ENCODE assay signal across 22 cellular contexts in genomic region chr9:134230092-134230941, GRCh38.
DNase-seq lines count a peak whose midpoint lies in the region; ATAC-seq and TF ChIP-seq lines count a peak whose summit lies in the region.
"Had no signal": no experiment of that assay in that cellular context is flagged by ENCODE, and none has a peak within 500 bp of the region (broad histone marks: within the 10 kb centered on the region; RNA-seq: fewer than 3 reads in every experiment).

No MANE protein-coding gene starts in this region.

- peak; percentile 4 for ATAC-seq in activated naive CD8-positive, alpha-beta T cell treated with anti-CD3 and anti-CD28 coated beads, Interleukin-2, amount 50 U/mL, for 24 hours
- ATAC-seq in left lobe of liver, result peak; percentile 77
- no peak for ATAC-seq in upper lobe of left lung (ENCODE audit: low FRiP score in 2 of 2)
- ATAC-seq in GM23338, result no peak
- ATAC-seq: naive thymus-derived CD8-positive, alpha-beta T cell; stimulated activated naive CD8-positive, alpha-beta T cell treated with anti-CD3 and anti-CD28 coated beads, Interleukin-15, Interleukin-2, amounts not matched to agents 100 U/mL and 50 U/mL, for 24 hours had no signal

- H3K4me1 Mint-ChIP-seq in activated naive CD8-positive, alpha-beta T cell treated with anti-CD3 and anti-CD28 coated beads, Interleukin-2, amount 50 U/mL, for 24 hours, result no peaks in the 10 kb centered on the region
- no peaks in the 10 kb centered on the region for H3K4me1 Mint-ChIP-seq in activated naive CD8-positive, alpha-beta T cell treated with anti-CD3 and anti-CD28 coated beads for 36 hours
- peaks cover 3% of the 10 kb centered on the region; the same call in 2 of the 3 replicates for H3K4me1 Mint-ChIP-seq in GM23338
- H3K4me1 Mint-ChIP-seq: CD4-positive, alpha-beta memory T cell had no signal

- no peaks in the 10 kb centered on the region for H3F3A ChIP-seq in GM23338 (replicated peaks; ENCODE audit: low read depth)

- H3K79me2 ChIP-seq in GM23338 (replicated peaks; ENCODE audit: insufficient read depth), result no peaks in the 10 kb centered on the region

- no peak for DNase-seq in activated naive CD8-positive, alpha-beta T cell treated with anti-CD3 and anti-CD28 coated beads, Interleukin-2, amount 50 U/mL, for 24 hours
- no peak for DNase-seq in activated naive CD8-positive, alpha-beta T cell treated with anti-CD3 and anti-CD28 coated beads for 36 hours
- DNase-seq in NCI-H524 (lab: John Stamatoyannopoulos, UW), result peak; percentile 61 to 89
- peak; percentile 94 for DNase-seq in left lobe of liver (ENCODE audit: low spot score)
- DNase-seq in upper lobe of left lung, result peak in 1 of 2 donors; percentile 63
- no peak for DNase-seq in NCI-H2107 treated with DMSO at 0.1 percent for 48 hours (lab: John Stamatoyannopoulos, UW; ENCODE audit: unreplicated experiment)
- DNase-seq in globus pallidus (ENCODE audit: low spot score), result no peak
- DNase-seq in GM23338 (ENCODE audit: low spot score), result no peak
- DNase-seq: ACHN; activated CD8-positive, alpha-beta T cell treated with anti-CD3 and anti-CD28 coated beads, Interleukin-2, amount 10 ng/mL, durations not matched to agents 7 days and 5 days; activated naive CD4-positive, alpha-beta T cell treated with anti-CD3 and anti-CD28 coated beads, Interleukin-2, amount 50 U/mL, for 16 hours; activated T-cell treated with anti-CD3 and anti-CD28 coated beads, Interleukin-2, amount 50 U/mL, for 24 hours; CD4-positive, alpha-beta memory T cell; DND-41; mesendoderm; naive thymus-derived CD8-positive, alpha-beta T cell; NCI-H2081 treated with DMSO at 0.1 percent for 48 hours; NCI-H526; stimulated activated CD4-positive, alpha-beta T cell treated with anti-CD3 and anti-CD28 coated beads, Interleukin-2, amount 100 ng/mL, for 24 hours; stimulated activated naive CD8-positive, alpha-beta T cell treated with anti-CD3 and anti-CD28 coated beads, Interleukin-15, Interleukin-2, amounts not matched to agents 100 U/mL and 50 U/mL, for 24 hours; T-helper 9 cell had no signal

- H3K4me3 Mint-ChIP-seq in activated naive CD8-positive, alpha-beta T cell treated with anti-CD3 and anti-CD28 coated beads, Interleukin-2, amount 50 U/mL, for 24 hours, result no peak overlapping the region
- no peak overlapping the region for H3K4me3 Mint-ChIP-seq in activated naive CD8-positive, alpha-beta T cell treated with anti-CD3 and anti-CD28 coated beads for 36 hours
- H3K4me3 Mint-ChIP-seq in GM23338, result no peak overlapping the region
- H3K4me3 Mint-ChIP-seq: activated CD8-positive, alpha-beta T cell treated with anti-CD3 and anti-CD28 coated beads, Interleukin-2, amount 10 ng/mL, durations not matched to agents 7 days and 5 days; activated T-cell treated with anti-CD3 and anti-CD28 coated beads, Interleukin-2, amount 50 U/mL, for 24 hours; CD4-positive, alpha-beta memory T cell; naive thymus-derived CD8-positive, alpha-beta T cell had no signal

- 79 to 93% methylated on average over 14 to 25 of the region's 28 CpGs for WGBS in upper lobe of left lung, 2 donors

- H3K4me3 ChIP-seq in upper lobe of left lung, result no peak overlapping the region
- H3K4me3 ChIP-seq in GM23338, result no peak overlapping the region
- H3K4me3 ChIP-seq: pancreas had no signal

- H3K9me3 Mint-ChIP-seq in activated naive CD8-positive, alpha-beta T cell treated with anti-CD3 and anti-CD28 coated beads, Interleukin-2, amount 50 U/mL, for 24 hours, result no peaks in the 10 kb centered on the region
- H3K9me3 Mint-ChIP-seq in activated naive CD8-positive, alpha-beta T cell treated with anti-CD3 and anti-CD28 coated beads for 36 hours, result no peaks in the 10 kb centered on the region
- no peaks in the 10 kb centered on the region; the same call in 2 of the 3 replicates for H3K9me3 Mint-ChIP-seq in GM23338
- H3K9me3 Mint-ChIP-seq: activated T-cell treated with anti-CD3 and anti-CD28 coated beads, Interleukin-2, amount 50 U/mL, for 24 hours; naive thymus-derived CD8-positive, alpha-beta T cell had no signal

- TF ChIP-seq CTCF in upper lobe of left lung (IDR thresholded peaks at IDR 0.05) (no peak), GM23338 (conservative IDR thresholded peaks at IDR 0.05; ENCODE audit: low read depth in 2 of 2) (no peak)

- TF ChIP-seq EP300 in upper lobe of left lung (IDR thresholded peaks at IDR 0.05), result no peak

- peaks cover 3% of the 10 kb centered on the region for H3K27me3 Mint-ChIP-seq in activated naive CD8-positive, alpha-beta T cell treated with anti-CD3 and anti-CD28 coated beads, Interleukin-2, amount 50 U/mL, for 24 hours
- no peaks in the 10 kb centered on the region for H3K27me3 Mint-ChIP-seq in activated naive CD8-positive, alpha-beta T cell treated with anti-CD3 and anti-CD28 coated beads for 36 hours
- peaks cover 4% of the 10 kb centered on the region for H3K27me3 Mint-ChIP-seq in GM23338 (ENCODE audit: insufficient read depth, low read depth, poor library complexity)
- H3K27me3 Mint-ChIP-seq: activated T-cell treated with anti-CD3 and anti-CD28 coated beads, Interleukin-2, amount 50 U/mL, for 24 hours had no signal

- H3K9me3 ChIP-seq in upper lobe of left lung, result no peaks in the 10 kb centered on the region
- H3K9me3 ChIP-seq: pancreas had no signal

- H3K27me3 ChIP-seq in upper lobe of left lung (no peaks in the 10 kb centered on the region), GM23338 (ENCODE audit: insufficient read depth) (no peaks in the 10 kb centered on the region)
- H3K27me3 ChIP-seq: pancreas had no signal

- H4K20me1 ChIP-seq in GM23338 (replicated peaks; ENCODE audit: insufficient read depth), result no peaks in the 10 kb centered on the region

- H3K36me3 ChIP-seq in upper lobe of left lung (no peaks in the 10 kb centered on the region), GM23338 (ENCODE audit: insufficient read depth) (no peaks in the 10 kb centered on the region)
- H3K36me3 ChIP-seq: pancreas had no signal

- no peaks in the 10 kb centered on the region for H3K36me3 Mint-ChIP-seq in activated naive CD8-positive, alpha-beta T cell treated with anti-CD3 and anti-CD28 coated beads, Interleukin-2, amount 50 U/mL, for 24 hours (ENCODE audit: low read depth)
- H3K36me3 Mint-ChIP-seq in activated naive CD8-positive, alpha-beta T cell treated with anti-CD3 and anti-CD28 coated beads for 36 hours, result no peaks in the 10 kb centered on the region
- H3K36me3 Mint-ChIP-seq in GM23338 (ENCODE audit: low read depth), result no peaks in the 10 kb centered on the region
- H3K36me3 Mint-ChIP-seq: CD4-positive, alpha-beta memory T cell; naive thymus-derived CD8-positive, alpha-beta T cell had no signal

- H2AFZ ChIP-seq in GM23338, result no peak overlapping the region

- H3K4me2 ChIP-seq in GM23338, result no peak overlapping the region

- H3K27ac ChIP-seq in upper lobe of left lung, result peak overlapping the region in 3 of 4 donors; percentile 6 to 77 (median 75)
- H3K27ac ChIP-seq in GM23338 (ENCODE audit: low read depth), result no peak overlapping the region
- H3K27ac ChIP-seq: pancreas had no signal

- no peak overlapping the region for H3K27ac Mint-ChIP-seq in activated naive CD8-positive, alpha-beta T cell treated with anti-CD3 and anti-CD28 coated beads, Interleukin-2, amount 50 U/mL, for 24 hours
- H3K27ac Mint-ChIP-seq in activated naive CD8-positive, alpha-beta T cell treated with anti-CD3 and anti-CD28 coated beads for 36 hours, result no peak overlapping the region
- no peak overlapping the region for H3K27ac Mint-ChIP-seq in GM23338
- H3K27ac Mint-ChIP-seq: activated CD8-positive, alpha-beta T cell treated with anti-CD3 and anti-CD28 coated beads, Interleukin-2, amount 10 ng/mL, durations not matched to agents 7 days and 5 days; activated T-cell treated with anti-CD3 and anti-CD28 coated beads, Interleukin-2, amount 50 U/mL, for 24 hours; CD4-positive, alpha-beta memory T cell had no signal

- no peaks in the 10 kb centered on the region for H3K9me2 ChIP-seq in GM23338 (ENCODE audit: insufficient read depth)

- H3K4me1 ChIP-seq in upper lobe of left lung (peaks cover 18 to 25% (median 21%) of the 10 kb centered on the region in 4 donors), GM23338 (ENCODE audit: insufficient read depth) (no peaks in the 10 kb centered on the region)
- H3K4me1 ChIP-seq: pancreas had no signal

- no peak for TF ChIP-seq POLR2A in upper lobe of left lung (IDR thresholded peaks at IDR 0.05)

TF ChIP-seq in GM23338, 12 proteins besides CTCF, POLR2A, EP300 and RAD21 (continues in another document):
- TF ChIP-seq POLR2AphosphoS5 (IDR thresholded peaks at IDR 0.05; ENCODE audit: low read depth), result no peak
- no peak for TF ChIP-seq STAT1 (IDR thresholded peaks at IDR 0.05; ENCODE audit: unreplicated experiment)
- no peak for TF ChIP-seq JUNB (IDR thresholded peaks at IDR 0.05; ENCODE audit: unreplicated experiment)
- no peak for TF ChIP-seq EZH2 (IDR thresholded peaks at IDR 0.05; ENCODE audit: low read depth, unreplicated experiment)
- TF ChIP-seq NANOG (IDR thresholded peaks at IDR 0.05; ENCODE audit: borderline replicate concordance), result no peak
- TF ChIP-seq ZNF114 (CRISPR knock-in tag; IDR thresholded peaks at IDR 0.05), result no peak
- no peak for TF ChIP-seq REST (IDR thresholded peaks at IDR 0.05; ENCODE audit: unreplicated experiment)
- no peak for TF ChIP-seq CREB1 (CRISPR knock-in tag; IDR thresholded peaks at IDR 0.05; ENCODE audit: low read depth)
- no peak for TF ChIP-seq ZNF331 (CRISPR knock-in tag; IDR thresholded peaks at IDR 0.05; ENCODE audit: low read depth)

Comparison
In these comparisons a context has a peak if more than half of its experiments do, and no peak if none do; other contexts are left out.
1. ATAC-seq: peak in activated naive CD8-positive, alpha-beta T cell treated with anti-CD3 and anti-CD28 coated beads, Interleukin-2, amount 50 U/mL, for 24 hours (single experiment) and left lobe of liver (single experiment); none in upper lobe of left lung (0 of 2) and GM23338 (single experiment).
2. DNase-seq: peak in NCI-H524 (2 of 2) and left lobe of liver (single experiment); none in activated naive CD8-positive, alpha-beta T cell treated with anti-CD3 and anti-CD28 coated beads, Interleukin-2, amount 50 U/mL, for 24 hours (single experiment), activated naive CD8-positive, alpha-beta T cell treated with anti-CD3 and anti-CD28 coated beads for 36 hours (single experiment), NCI-H2107 treated with DMSO at 0.1 percent for 48 hours (single experiment), globus pallidus (single experiment) and GM23338 (single experiment).